Comparison of ENCODE assay signal across 8 cellular contexts in the genomic region with DNA sequence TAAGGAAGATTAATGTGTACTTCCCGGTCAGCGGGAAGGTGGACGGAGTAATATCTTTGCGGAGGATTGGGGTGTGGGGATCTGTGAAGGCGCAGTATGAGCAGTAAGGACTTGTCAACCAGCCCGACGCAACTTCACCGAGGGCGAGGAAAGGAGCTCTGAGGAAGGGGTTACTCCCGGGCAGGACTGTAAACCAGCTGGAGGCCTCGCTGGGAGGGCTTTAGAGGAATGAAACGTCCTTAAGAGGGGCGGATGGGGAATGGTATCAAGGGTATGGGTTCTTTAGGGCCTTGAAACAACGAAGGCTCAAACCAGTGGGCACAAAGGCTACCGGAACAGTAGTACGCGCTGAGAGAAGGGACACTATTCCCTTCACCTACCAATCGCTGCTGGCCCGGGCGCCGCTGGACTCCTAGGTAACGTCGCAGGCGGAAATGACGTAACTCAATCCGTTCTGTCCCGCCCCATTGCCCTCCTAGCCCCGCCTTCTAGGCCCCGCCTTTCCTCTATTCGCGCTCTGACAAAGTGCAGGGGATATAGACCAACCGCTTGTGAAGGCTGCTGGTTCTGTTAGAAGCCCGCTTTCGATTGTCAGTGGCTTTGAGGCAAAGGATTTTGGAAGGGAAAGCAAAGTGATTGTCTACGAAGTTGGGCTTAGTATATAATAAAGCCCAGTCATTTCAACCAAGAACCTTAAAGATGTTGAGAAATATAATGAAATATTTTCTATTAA.
A peak's percentile ranks its signal among the peaks of the same experiment; 100 is the strongest.
DNase-seq lines count a peak whose midpoint lies in the region; ATAC-seq lines count a peak whose summit lies in the region.

A gene with protein sequence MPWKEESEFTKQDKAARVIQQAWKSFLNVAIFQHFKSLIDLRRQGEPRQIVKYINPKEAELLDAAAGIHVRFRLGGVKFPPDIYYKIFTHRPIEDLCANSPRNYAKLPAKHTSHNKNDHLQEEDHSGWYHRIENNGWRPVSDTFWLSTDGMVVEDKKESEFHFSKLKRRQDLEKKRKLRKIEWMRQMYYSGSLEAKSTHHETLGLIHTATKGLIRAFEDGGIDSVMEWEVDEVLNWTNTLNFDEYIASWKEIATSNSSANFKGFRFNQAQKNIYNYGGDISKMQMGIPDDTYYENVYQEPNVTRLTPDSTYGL (minus strand): TSS at position 439 of the 733 bp plus-strand sequence. CDS start 5,970 bp downstream, outside the sequence.

- H3K36me3 ChIP-seq in SK-N-MC (ENCODE audit: insufficient read depth, low read length): no peaks in the 10 kb centered on the region

- H3K27ac Mint-ChIP-seq in activated naive CD4-positive, alpha-beta T cell treated with anti-CD3 and anti-CD28 coated beads, Interleukin-2, amount 50 U/mL, for 24 hours: peak within 1 kb of the TSS; percentile 97

- H3K9me3 Mint-ChIP-seq in activated naive CD4-positive, alpha-beta T cell treated with anti-CD3 and anti-CD28 coated beads, Interleukin-2, amount 50 U/mL, for 24 hours: no peaks in the 10 kb centered on the region

- H3K4me1 Mint-ChIP-seq in activated naive CD4-positive, alpha-beta T cell treated with anti-CD3 and anti-CD28 coated beads, Interleukin-2, amount 50 U/mL, for 24 hours: peaks cover 16% of the 10 kb centered on the region

- H3K36me3 Mint-ChIP-seq in activated naive CD4-positive, alpha-beta T cell treated with anti-CD3 and anti-CD28 coated beads, Interleukin-2, amount 50 U/mL, for 24 hours: peaks cover 3% of the 10 kb centered on the region

- peak within 1 kb of the TSS; percentile 87 for H3K27ac ChIP-seq in SK-N-MC

- no peaks in the 10 kb centered on the region for H3K9me3 ChIP-seq in SK-N-MC (ENCODE audit: low read depth, low read length)

- H3K27me3 Mint-ChIP-seq in activated naive CD4-positive, alpha-beta T cell treated with anti-CD3 and anti-CD28 coated beads, Interleukin-2, amount 50 U/mL, for 24 hours: no peaks in the 10 kb centered on the region

- peak; percentile 99 for ATAC-seq in HG02588 (IDR thresholded peaks at IDR 0.05; ENCODE audit: unreplicated experiment)

- H3K4me3 ChIP-seq in GM08714 (ENCODE audit: low read length): peak within 1 kb of the TSS; percentile 83
- H3K4me3 ChIP-seq in SK-N-MC: peak within 1 kb of the TSS; percentile 78

- H3K4me3 Mint-ChIP-seq in activated naive CD4-positive, alpha-beta T cell treated with anti-CD3 and anti-CD28 coated beads, Interleukin-2, amount 50 U/mL, for 24 hours: peak within 1 kb of the TSS; percentile 99

- DNase-seq in NCI-H1048 (lab: John Stamatoyannopoulos, UW) (peak; percentile 88), SK-N-MC (ENCODE audit: low read depth, low spot score) (peak; percentile 82), globus pallidus (ENCODE audit: low spot score) (peak; percentile 98), non-pigmented ciliary epithelial cell (ENCODE audit: low read depth) (peak; percentile 84), superior temporal gyrus (ENCODE audit: extremely low spot score) (peak; percentile 99)

- peak within 1 kb of the TSS; percentile 84 for H3K9ac ChIP-seq in SK-N-MC (ENCODE audit: insufficient read length)

Comparison
In these comparisons a context has a peak if more than half of its experiments do, and no peak if none do; other contexts are left out.
1. Peak in every context shown above with its lines: DNase-seq, ATAC-seq, H3K4me3 ChIP-seq and H3K27ac ChIP-seq.